In the genomic region with DNA sequence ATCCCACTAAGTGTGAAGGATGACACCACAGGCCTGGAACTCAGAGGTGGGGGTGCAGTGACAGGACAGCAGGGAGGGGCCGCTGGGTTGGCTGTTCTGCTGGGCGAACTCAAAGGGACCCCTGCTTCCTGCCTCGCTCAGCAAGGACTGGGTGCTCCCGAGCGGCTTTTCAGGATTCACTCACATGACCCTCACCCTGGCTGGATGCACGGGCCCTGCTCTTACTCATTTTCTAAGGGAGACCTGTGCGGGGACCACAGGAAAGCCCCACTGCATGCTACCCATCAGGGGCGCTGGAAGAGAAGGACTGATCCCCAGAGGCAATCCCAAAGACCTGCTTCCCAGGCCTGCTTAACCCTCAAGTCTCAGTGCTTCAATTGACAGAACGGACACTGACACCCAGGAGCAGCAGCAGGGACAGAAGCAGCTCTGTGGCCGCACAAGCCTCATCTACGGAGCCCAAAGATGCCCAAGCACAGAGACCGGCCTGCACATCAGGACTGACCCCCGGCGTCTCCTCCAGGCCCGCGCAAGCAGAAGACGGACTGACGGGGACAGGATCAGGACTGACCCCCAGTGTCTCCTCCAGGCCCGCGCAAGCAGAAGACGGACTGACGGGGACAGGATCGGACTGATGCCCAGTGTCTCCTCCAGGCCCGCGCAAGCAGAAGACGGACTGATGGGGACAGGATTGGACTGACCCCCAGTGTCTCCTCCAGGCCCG, we compare ENCODE assay signal across 28 cellular contexts. TPM values are rescaled to one million over a fixed set of nuclear protein-coding genes. Genes with fewer than 3 reads are reported as not detected.
"Had no signal": no experiment of that assay in that cellular context is flagged by ENCODE, and none has a peak within 500 bp of the region (broad histone marks: within the 10 kb centered on the region; RNA-seq: fewer than 3 reads in every experiment).

No MANE protein-coding gene starts in this region.

- H3K27ac Mint-ChIP-seq: activated CD4-positive, alpha-beta memory T cell treated with anti-CD3 and anti-CD28 coated beads, Interleukin-2, amount 10 ng/mL, durations not matched to agents 7 days and 5 days; activated CD4-positive, alpha-beta T cell treated with anti-CD3 and anti-CD28 coated beads, Interleukin-2, amount 10 ng/mL, durations not matched to agents 7 days and 5 days; activated naive CD8-positive, alpha-beta T cell; activated T-helper 17 cell treated with anti-CD3 and anti-CD28 coated beads, Interleukin-2, amount 50 U/mL, for 72 hours had no signal

- H3K27me3 Mint-ChIP-seq: activated CD4-positive, alpha-beta memory T cell treated with anti-CD3 and anti-CD28 coated beads, Interleukin-2, amount 10 ng/mL, durations not matched to agents 7 days and 5 days; activated CD4-positive, alpha-beta T cell treated with anti-CD3 and anti-CD28 coated beads, Interleukin-2, amount 10 ng/mL, durations not matched to agents 7 days and 5 days; activated naive CD8-positive, alpha-beta T cell; activated T-helper 17 cell treated with anti-CD3 and anti-CD28 coated beads, Interleukin-2, amount 50 U/mL, for 72 hours; effector memory CD8-positive, alpha-beta T cell had no signal

- H3K27me3 ChIP-seq: brain microvascular endothelial cell, esophagus squamous epithelium, gastroesophageal sphincter had no signal

- H3K4me3 ChIP-seq: esophagus squamous epithelium, gastroesophageal sphincter had no signal

- H3K9me3 ChIP-seq: esophagus squamous epithelium, gastroesophageal sphincter had no signal

- ATAC-seq: activated T-cell treated with anti-CD3 and anti-CD28 coated beads, Interleukin-2, amount 50 U/mL, for 4 hours; activated T-helper 17 cell treated with anti-CD3 and anti-CD28 coated beads, Interleukin-2, amount 50 U/mL, for 72 hours; effector memory CD8-positive, alpha-beta T cell; gastroesophageal sphincter had no signal

- H3K36me3 Mint-ChIP-seq: activated naive CD8-positive, alpha-beta T cell had no signal

- FAIRE-seq: astrocyte, bronchial epithelial cell, colon had no signal

- H3K4me3 Mint-ChIP-seq: activated CD4-positive, alpha-beta memory T cell treated with anti-CD3 and anti-CD28 coated beads, Interleukin-2, amount 10 ng/mL, durations not matched to agents 7 days and 5 days; activated CD4-positive, alpha-beta T cell treated with anti-CD3 and anti-CD28 coated beads, Interleukin-2, amount 10 ng/mL, durations not matched to agents 7 days and 5 days; activated naive CD8-positive, alpha-beta T cell; activated T-cell treated with anti-CD3 and anti-CD28 coated beads, Interleukin-2, amount 50 U/mL, for 4 hours; activated T-helper 17 cell treated with anti-CD3 and anti-CD28 coated beads, Interleukin-2, amount 50 U/mL, for 72 hours had no signal

- DNase-seq: activated CD4-positive, alpha-beta memory T cell treated with anti-CD3 and anti-CD28 coated beads, Interleukin-2, amount 10 ng/mL, durations not matched to agents 7 days and 5 days; activated CD4-positive, alpha-beta T cell treated with anti-CD3 and anti-CD28 coated beads for 1 hour; activated CD4-positive, alpha-beta T cell treated with anti-CD3 and anti-CD28 coated beads for 4 hours; activated CD4-positive, alpha-beta T cell treated with anti-CD3 and anti-CD28 coated beads, Interleukin-2, amount 10 ng/mL, durations not matched to agents 7 days and 5 days; activated CD4-positive, alpha-beta T cell treated with anti-CD3 and anti-CD28 coated beads, Interleukin-2, amount 50 U/mL, for 4 hours; activated CD8-positive, alpha-beta memory T cell treated with anti-CD3 and anti-CD28 coated beads for 24 hours; activated effector memory CD4-positive, alpha-beta T cell treated with Interleukin-2 at 50 U/mL for 16 hours; activated gamma-delta T cell treated with Interleukin-2 at 50 U/mL for 16 hours; activated naive CD4-positive, alpha-beta T cell treated with anti-CD3 and anti-CD28 coated beads, Interleukin-2, amount 50 U/mL, for 16 hours; activated naive CD4-positive, alpha-beta T cell treated with Interleukin-2 at 50 U/mL for 16 hours; activated T-cell treated with anti-CD3 and anti-CD28 coated beads, Interleukin-2, amount 50 U/mL, for 4 hours; amniotic stem cell; anterior cingulate cortex; brain microvascular endothelial cell; cortex of kidney; dermis blood vessel endothelial cell; effector CD4-positive, alpha-beta T cell; effector memory CD8-positive, alpha-beta T cell; esophagus squamous epithelium; foreskin melanocyte; T-helper 1 cell; T-helper 2 cell had no signal

- H3K27ac ChIP-seq: brain microvascular endothelial cell, esophagus squamous epithelium, gastroesophageal sphincter had no signal

RNA-seq across cellular contexts. Expression of a gene that starts 48.8 kb away (rescaled TPM):
- total RNA-seq: activated CD4-positive, alpha-beta T cell treated with anti-CD3 and anti-CD28 coated beads, Interleukin-2, amount 10 ng/mL, durations not matched to agents 7 days and 5 days had no signal
